Comparison of ENCODE assay signal across 14 cellular contexts in genomic region chr15:89364341-89364740, GRCh38. TPM values are rescaled to one million over a fixed set of nuclear protein-coding genes. Genes with fewer than 3 reads are reported as not detected.
A peak's percentile ranks its signal among the peaks of the same experiment; 100 is the strongest.
DNase-seq lines count a peak whose midpoint lies in the region; ATAC-seq and TF ChIP-seq lines count a peak whose summit lies in the region.
"Had no signal": no experiment of that assay in that cellular context is flagged by ENCODE, and none has a peak within 500 bp of the region (broad histone marks: within the 10 kb centered on the region; RNA-seq: fewer than 3 reads in every experiment).

No MANE protein-coding gene starts in this region.

- no peaks in the 10 kb centered on the region for H3K9me3 ChIP-seq in WERI-Rb-1 (ENCODE audit: severe bottlenecking)
- H3K9me3 ChIP-seq: heart right ventricle, ovary, vagina had no signal

- intact Hi-C loops in Right ventricle myocardium superior (cut with DNase I): no loop called here

- H3K4me3 ChIP-seq in WERI-Rb-1 (ENCODE audit: low read depth, low read length): peak overlapping the region; percentile 84
- H3K4me3 ChIP-seq: heart right ventricle, ovary, vagina had no signal

- no peak for ATAC-seq in GM21825 (IDR thresholded peaks at IDR 0.05; ENCODE audit: unreplicated experiment)
- no peak for ATAC-seq in Right ventricle myocardium superior (ENCODE audit: poor library complexity)
- ATAC-seq: activated T-cell treated with anti-CD3 and anti-CD28 coated beads, Interleukin-2, amount 50 U/mL, for 72 hours; left ventricle myocardium superior had no signal

- DNase-seq in NCI-H510A treated with DMSO at 0.1 percent for 48 hours (lab: John Stamatoyannopoulos, UW): peak; percentile 31
- no peak for DNase-seq in NCI-H510A (lab: John Stamatoyannopoulos, UW)
- DNase-seq in NCI-H2171 treated with DMSO at 0.1 percent for 48 hours (lab: John Stamatoyannopoulos, UW): peak; percentile 90
- no peak for DNase-seq in WERI-Rb-1
- DNase-seq in pons (ENCODE audit: low spot score): peak; percentile 44
- DNase-seq in Right ventricle myocardium superior: no peak
- no peak for DNase-seq in NCI-H1048 (lab: John Stamatoyannopoulos, UW)
- DNase-seq: activated T-cell treated with anti-CD3 and anti-CD28 coated beads, Interleukin-2, amount 50 U/mL, for 72 hours; EL; heart right ventricle; left ventricle myocardium superior; ovary had no signal

- H3K36me3 ChIP-seq in WERI-Rb-1: peaks cover 54% of the 10 kb centered on the region
- H3K36me3 ChIP-seq: heart right ventricle, ovary, vagina had no signal

- H3K27ac ChIP-seq in WERI-Rb-1: peak overlapping the region; percentile 92; the same call in 1 of the 2 replicates
- H3K27ac ChIP-seq: heart right ventricle, ovary, vagina had no signal

- TF ChIP-seq CTCF in WERI-Rb-1 (IDR thresholded peaks at IDR 0.05; ENCODE audit: low read depth, low read length): no peak

- H3K27me3 ChIP-seq in WERI-Rb-1 (ENCODE audit: insufficient read depth, low read depth, severe bottlenecking): no peaks in the 10 kb centered on the region
- H3K27me3 ChIP-seq: ovary had no signal

RNA-seq across cellular contexts. Expression of gene POLG, which starts 29.7 kb away (rescaled TPM):
- 36.9 TPM for total RNA-seq in Right ventricle myocardium superior

Comparison
In these comparisons a context has a peak if more than half of its experiments do, and no peak if none do; other contexts are left out.
1. DNase-seq: peak in NCI-H510A treated with DMSO at 0.1 percent for 48 hours (single experiment), NCI-H2171 treated with DMSO at 0.1 percent for 48 hours (single experiment) and pons (single experiment); none in NCI-H510A (single experiment), WERI-Rb-1 (single experiment), Right ventricle myocardium superior (single experiment) and NCI-H1048 (single experiment).